Comparison of ENCODE assay signal across 22 cellular contexts in genomic region chr5:80705801-80706200, GRCh38. TPM values are rescaled to one million over a fixed set of nuclear protein-coding genes. Genes with fewer than 3 reads are reported as not detected.
DNase-seq lines count a peak whose midpoint lies in the region; ATAC-seq, FAIRE-seq and TF ChIP-seq lines count a peak whose summit lies in the region.
"Had no signal": no experiment of that assay in that cellular context is flagged by ENCODE, and none has a peak within 500 bp of the region (broad histone marks: within the 10 kb centered on the region; RNA-seq: fewer than 3 reads in every experiment).

No MANE protein-coding gene starts in this region.

- no peaks in the 10 kb centered on the region for H4K20me1 ChIP-seq in PC-3 (ENCODE audit: low read length)

- H3K9me2 ChIP-seq in PC-3 (replicated peaks; ENCODE audit: low read length): no peaks in the 10 kb centered on the region

- no peaks in the 10 kb centered on the region for H3F3A ChIP-seq in PC-3 (ENCODE audit: low read length, unreplicated experiment)

- CTCF ChIA-PET in PC-3 (lab: Charles Lee): interaction anchor here (0.6 to 1.0 kb wide), 2 partner anchors 82 to 402 kb away, joined by 4 to 6 read pairs; no protein-coding TSS in a partner anchor

- ATAC-seq in PC-3 (peak; percentile 65), mucosa of descending colon (peak; percentile 32), HG02884 (IDR thresholded peaks at IDR 0.05; ENCODE audit: unreplicated experiment) (no peak)
- ATAC-seq: GM23338 had no signal

- H3K36me3 ChIP-seq in PC-3 (ENCODE audit: low read depth, low read length): no peaks in the 10 kb centered on the region
- H3K36me3 ChIP-seq in adipocyte (ENCODE audit: control insufficient read depth, insufficient read depth, low read length, severe bottlenecking): peaks cover 10% of the 10 kb centered on the region
- H3K36me3 ChIP-seq in mucosa of descending colon (ENCODE audit: low read depth): no peaks in the 10 kb centered on the region
- H3K36me3 ChIP-seq in tibial nerve: peaks cover 0 to 31% (median 0%) of the 10 kb centered on the region in 3 donors
- H3K36me3 ChIP-seq: BE2C had no signal

- 84 to 86% methylated on average over 4 of the region's 4 CpGs for WGBS in tibial nerve, 2 donors

- H3K9ac ChIP-seq in PC-3 (ENCODE audit: low read length) (no peak overlapping the region), adipocyte (ENCODE audit: low read length) (no peak overlapping the region)

- H3K27me3 ChIP-seq in PC-3 (ENCODE audit: low read length): no peaks in the 10 kb centered on the region
- no peaks in the 10 kb centered on the region for H3K27me3 ChIP-seq in adipocyte (replicated peaks; ENCODE audit: control insufficient read depth, insufficient read depth, low read length)
- H3K27me3 ChIP-seq in tibial nerve: no peaks in the 10 kb centered on the region
- H3K27me3 ChIP-seq: BE2C had no signal

- no peak for TF ChIP-seq CTCF in PC-3 (conservative IDR thresholded peaks at IDR 0.05; ENCODE audit: low read depth, low read length)
- no peak for TF ChIP-seq CTCF in mucosa of descending colon (IDR thresholded peaks at IDR 0.05)
- no peak for TF ChIP-seq CTCF in tibial nerve (IDR thresholded peaks at IDR 0.05)

- H3K4me1 ChIP-seq in PC-3 (ENCODE audit: insufficient read depth, low read length) (no peaks in the 10 kb centered on the region), adipocyte (ENCODE audit: control insufficient read depth, insufficient read depth, low read length) (peaks cover 6% of the 10 kb centered on the region), mucosa of descending colon (ENCODE audit: low read depth) (no peaks in the 10 kb centered on the region), tibial nerve (no peaks in the 10 kb centered on the region)
- H3K4me1 ChIP-seq: BE2C had no signal

- no peak overlapping the region for H2AFZ ChIP-seq in PC-3 (ENCODE audit: low read length)
- H2AFZ ChIP-seq: GM23338 had no signal

- no peaks in the 10 kb centered on the region for H3K9me3 ChIP-seq in PC-3 (ENCODE audit: low read length)
- H3K9me3 ChIP-seq in adipocyte (ENCODE audit: control insufficient read depth, low read length): no peaks in the 10 kb centered on the region
- no peaks in the 10 kb centered on the region for H3K9me3 ChIP-seq in mucosa of descending colon
- H3K9me3 ChIP-seq in tibial nerve: no peaks in the 10 kb centered on the region
- H3K9me3 ChIP-seq: BE2C had no signal

- H3K27ac ChIP-seq in PC-3 (ENCODE audit: low read length): no peak overlapping the region
- H3K27ac ChIP-seq in tibial nerve: no peak overlapping the region
- H3K27ac ChIP-seq: HL-60 had no signal

- H3K4me3 ChIP-seq in PC-3 (ENCODE audit: low read length): no peak overlapping the region
- no peak overlapping the region for H3K4me3 ChIP-seq in adipocyte (ENCODE audit: low read length)
- H3K4me3 ChIP-seq in mucosa of descending colon: no peak overlapping the region
- H3K4me3 ChIP-seq in tibial nerve: no peak overlapping the region
- H3K4me3 ChIP-seq: GM23338 had no signal

- DNase-seq in PC-3: no peak
- DNase-seq in adipocyte (ENCODE audit: low read depth): peak; percentile 12
- DNase-seq in mucosa of descending colon: no peak
- no peak for DNase-seq in tibial nerve (ENCODE audit: low spot score in 2 of 2)
- no peak for DNase-seq in activated gamma-delta T cell (lab: John Stamatoyannopoulos, UW)
- DNase-seq: ACHN; BE2C; C1 segment of cervical spinal cord; CD4-positive, CD25-positive, alpha-beta regulatory T cell; CD8-positive, alpha-beta memory T cell; COR-L47; DMS 273 treated with DMSO at 0.1 percent for 48 hours; DMS53; DND-41; HCEC 1CT had no signal

- H3K4me2 ChIP-seq in PC-3 (ENCODE audit: low read length): no peak overlapping the region
- H3K4me2 ChIP-seq: GM23338 had no signal

- TF ChIP-seq POLR2A in tibial nerve (IDR thresholded peaks at IDR 0.05): no peak

- BruUV-seq in PC-3 (replicated peaks; lab: Mats Ljungman, UMichigan): no TSS peak

- FAIRE-seq in endometrium (lab: Jason Lieb, UNC): peak; percentile 74
- FAIRE-seq: GM12891, GM18507, H54 had no signal

- intact Hi-C loops in PC-3 (cut with micrococcal nuclease) (no loop called here), mucosa of descending colon (cut with DNase I, micrococcal nuclease) (no loop called here)

- POLR2A ChIA-PET in PC-3 (lab: Charles Lee; ENCODE audit: unreplicated experiment): no interaction called here

- no peaks in the 10 kb centered on the region for H3K79me2 ChIP-seq in PC-3 (ENCODE audit: low read length)

- TF ChIP-seq EP300 in tibial nerve (IDR thresholded peaks at IDR 0.05): no peak

RNA-seq across cellular contexts. Expression of gene DHFR, which starts 51.0 kb away (rescaled TPM):
- total RNA-seq in PC-3 (2014; rRNA removed): 21.4 and 22.0 TPM in 2 replicates
- 10 to 100 TPM; 15.3 to 35.9 (median 18.6) TPM for total RNA-seq in mucosa of descending colon
- total RNA-seq in tibial nerve: 10 to 100 TPM in 3 of 4 donors, 1 to 10 TPM in 1; 4.8 to 20.8 (median 12.0) TPM

RNA-seq across cellular contexts. Expression of gene MSH3, which starts 51.3 kb away (rescaled TPM):
- total RNA-seq in PC-3 (2014; rRNA removed) (9.0 TPM in 2 replicates), mucosa of descending colon (10 to 100 TPM; 16.8 to 20.0 (median 17.1) TPM), tibial nerve (10 to 100 TPM in 3 of 4 donors, 1 to 10 TPM in 1; 8.8 to 16.8 (median 12.4) TPM)
